Comparison of ENCODE assay signal across 8 cellular contexts in the genomic region with DNA sequence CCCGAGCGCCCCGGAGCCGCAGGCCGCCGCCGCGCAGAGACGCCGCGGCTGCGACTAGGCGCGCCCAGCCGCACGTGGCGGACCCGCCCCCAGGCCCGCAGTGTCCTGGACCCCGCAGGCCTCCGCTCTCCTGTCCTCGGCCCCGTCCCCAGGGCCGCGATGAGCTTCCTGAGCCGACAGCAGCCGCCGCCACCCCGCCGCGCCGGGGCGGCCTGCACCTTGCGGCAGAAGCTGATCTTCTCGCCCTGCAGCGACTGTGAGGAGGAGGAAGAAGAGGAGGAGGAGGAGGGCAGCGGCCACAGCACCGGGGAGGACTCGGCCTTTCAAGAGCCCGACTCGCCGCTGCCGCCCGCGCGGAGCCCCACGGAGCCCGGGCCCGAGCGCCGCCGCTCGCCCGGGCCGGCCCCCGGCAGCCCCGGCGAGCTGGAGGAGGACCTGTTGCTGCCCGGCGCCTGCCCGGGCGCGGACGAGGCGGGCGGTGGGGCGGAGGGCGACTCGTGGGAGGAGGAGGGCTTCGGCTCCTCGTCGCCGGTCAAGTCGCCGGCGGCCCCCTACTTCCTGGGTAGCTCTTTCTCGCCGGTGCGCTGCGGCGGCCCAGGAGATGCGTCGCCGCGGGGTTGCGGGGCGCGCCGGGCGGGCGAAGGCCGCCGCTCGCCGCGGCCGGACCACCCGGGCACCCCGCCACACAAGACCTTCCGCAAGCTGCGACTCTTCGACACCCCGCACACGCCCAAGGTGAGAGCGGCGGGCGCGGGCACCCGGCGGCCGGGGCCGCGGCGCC. TPM values are rescaled to one million over a fixed set of nuclear protein-coding genes. Genes with fewer than 3 reads are reported as not detected.
DNase-seq lines count a peak whose midpoint lies in the region; ATAC-seq and TF ChIP-seq lines count a peak whose summit lies in the region.

No MANE protein-coding gene starts in this region.

- DNase-seq in activated gamma-delta T cell (lab: John Stamatoyannopoulos, UW) (peak; percentile 32), activated gamma-delta T cell treated with Interleukin-2 at 50 U/mL for 16 hours (no peak), T-cell (peak in 20 of 34 experiments; percentile 3 to 32 (median 12)), epithelial cell of prostate (ENCODE audit: low read depth, low spot score) (no peak), neural progenitor cell (ENCODE audit: low spot score) (peak; percentile 55), midbrain (lab: John Stamatoyannopoulos, UW) (no peak)

- peaks cover 23% of the 10 kb centered on the region for H3F3A ChIP-seq in neural progenitor cell (ENCODE audit: low read depth)

- H3K36me3 Mint-ChIP-seq in T-cell (no peaks in the 10 kb centered on the region), neural progenitor cell (peaks cover 24% of the 10 kb centered on the region)

- H3K4me2 ChIP-seq in neural progenitor cell = peak overlapping the region; percentile 82

- no peak for TF ChIP-seq CTCF in neural progenitor cell (IDR thresholded peaks at IDR 0.05)

- ATAC-seq in HG02798 (IDR thresholded peaks at IDR 0.05; ENCODE audit: poor library complexity, unreplicated experiment) (peak; percentile 4), T-cell (replicated peaks in 1 of 4) (peak; percentile 45 to 50 (median 46)), HG02884 (IDR thresholded peaks at IDR 0.05; ENCODE audit: unreplicated experiment) (no peak)

- POLR2A ChIA-PET in T-cell (lab: Charles Lee) = interaction anchor here (0.6 to 1.4 kb wide), 6 partner anchors 113 to 1235 kb away, joined by 3 to 5 read pairs (median 4); partner anchors contain the start of genes EIF4G2 (in 1 of the 2), NRIP3 (in 1 of the 2) and ZNF143 (in 1 of the 2)

- H2AFZ ChIP-seq in neural progenitor cell (replicated peaks) = no peak overlapping the region

- peak overlapping the region; percentile 77 for H3K9ac ChIP-seq in neural progenitor cell

- peak overlapping the region; percentile 73 for H3K4me3 ChIP-seq in neural progenitor cell

- H3K27me3 ChIP-seq in neural progenitor cell = peaks cover 13% of the 10 kb centered on the region

- no peak overlapping the region for H3K27ac Mint-ChIP-seq in T-cell
- H3K27ac Mint-ChIP-seq in neural progenitor cell = peak overlapping the region; percentile 72

- H3K36me3 ChIP-seq in neural progenitor cell = peaks cover 12% of the 10 kb centered on the region

- CTCF ChIA-PET in T-cell (lab: Charles Lee) = interaction anchor here (0.6 to 3.5 kb wide), 5 partner anchors 27 to 723 kb away, joined by 3 to 20 read pairs (median 6); no protein-coding TSS in a partner anchor

- H3K27me3 Mint-ChIP-seq in T-cell = peaks cover 6 to 16% of the 10 kb centered on the region in 2 donors
- H3K27me3 Mint-ChIP-seq in neural progenitor cell (ENCODE audit: insufficient read depth, low read depth) = peaks cover 6% of the 10 kb centered on the region

- H3K79me2 ChIP-seq in neural progenitor cell (ENCODE audit: low read depth) = peaks cover 54% of the 10 kb centered on the region

- peaks cover 20 to 48% (median 34%) of the 10 kb centered on the region in 3 donors for H3K4me1 Mint-ChIP-seq in T-cell
- H3K4me1 Mint-ChIP-seq in neural progenitor cell = peaks cover 47% of the 10 kb centered on the region

- H3K27ac ChIP-seq in epithelial cell of prostate = peak overlapping the region; percentile 84
- H3K27ac ChIP-seq in neural progenitor cell = peak overlapping the region; percentile 90

- H3K9me3 Mint-ChIP-seq in T-cell (no peaks in the 10 kb centered on the region), neural progenitor cell (no peaks in the 10 kb centered on the region)

- H3K9me3 ChIP-seq in neural progenitor cell (ENCODE audit: low read depth) = no peaks in the 10 kb centered on the region

- peaks cover 32% of the 10 kb centered on the region for H3K4me1 ChIP-seq in neural progenitor cell

- peaks cover 44% of the 10 kb centered on the region for H4K20me1 ChIP-seq in neural progenitor cell (ENCODE audit: low read depth)

- H3K4me3 Mint-ChIP-seq in T-cell (peak overlapping the region; percentile 82 to 87 (median 83)), neural progenitor cell (peak overlapping the region; percentile 92)

RNA-seq across cellular contexts. Expression of gene WEE1, which starts 0.5 kb away (rescaled TPM):
- total RNA-seq in T-cell (10 to 100 TPM in 1 of 5 donors, 1 to 10 TPM in 4; 3.8 to 13.5 (median 6.2) TPM), neural progenitor cell (ENCODE audit: low replicate concordance) (123 and 156 TPM in 2 replicates)

Comparison
In these comparisons a context has a peak if more than half of its experiments do, and no peak if none do; other contexts are left out.
1. DNase-seq: peak in activated gamma-delta T cell (single experiment), T-cell (20 of 34) and neural progenitor cell (single experiment); none in activated gamma-delta T cell treated with Interleukin-2 at 50 U/mL for 16 hours (single experiment), epithelial cell of prostate (single experiment) and midbrain (single experiment).